ENCODE assay signal across 1 cellular context in genomic region chr21:45304161-45304830, GRCh38.
TF ChIP-seq lines count a peak whose summit lies in the region.

No MANE protein-coding gene starts in this region.

TF ChIP-seq in H1, 55 proteins besides CTCF, POLR2A, EP300 and RAD21:
- TF ChIP-seq SP2 (IDR thresholded peaks at IDR 0.05; ENCODE audit: low read length) = no peak
- no peak for TF ChIP-seq RXRA (IDR thresholded peaks at IDR 0.05; ENCODE audit: insufficient read depth, low read depth, low read length)
- TF ChIP-seq BCL11A (IDR thresholded peaks at IDR 0.05; ENCODE audit: low read depth in 2 of 2, low read length in 2 of 2) = no peak
- TF ChIP-seq, protein P1, sequence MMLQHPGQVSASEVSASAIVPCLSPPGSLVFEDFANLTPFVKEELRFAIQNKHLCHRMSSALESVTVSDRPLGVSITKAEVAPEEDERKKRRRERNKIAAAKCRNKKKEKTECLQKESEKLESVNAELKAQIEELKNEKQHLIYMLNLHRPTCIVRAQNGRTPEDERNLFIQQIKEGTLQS (IDR thresholded peaks at IDR 0.05; ENCODE audit: insufficient read depth, low read depth, low read length) = no peak
- TF ChIP-seq CEBPB (IDR thresholded peaks at IDR 0.05; ENCODE audit: low read depth, low read length) = no peak
- no peak for TF ChIP-seq ATF2 (IDR thresholded peaks at IDR 0.05; ENCODE audit: low read length)
- no peak for TF ChIP-seq NANOG (IDR thresholded peaks at IDR 0.05; ENCODE audit: insufficient read depth, low read depth, low read length, poor library complexity, severe bottlenecking)
- TF ChIP-seq, protein P2, sequence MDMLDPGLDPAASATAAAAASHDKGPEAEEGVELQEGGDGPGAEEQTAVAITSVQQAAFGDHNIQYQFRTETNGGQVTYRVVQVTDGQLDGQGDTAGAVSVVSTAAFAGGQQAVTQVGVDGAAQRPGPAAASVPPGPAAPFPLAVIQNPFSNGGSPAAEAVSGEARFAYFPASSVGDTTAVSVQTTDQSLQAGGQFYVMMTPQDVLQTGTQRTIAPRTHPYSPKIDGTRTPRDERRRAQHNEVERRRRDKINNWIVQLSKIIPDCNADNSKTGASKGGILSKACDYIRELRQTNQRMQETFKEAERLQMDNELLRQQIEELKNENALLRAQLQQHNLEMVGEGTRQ (IDR thresholded peaks at IDR 0.05; ENCODE audit: low read length) = no peak
- no peak for TF ChIP-seq GABPA (IDR thresholded peaks at IDR 0.05; ENCODE audit: borderline replicate concordance, insufficient read depth, low read length)
- no peak for TF ChIP-seq ZNF274 (IDR thresholded peaks at IDR 0.05; ENCODE audit: borderline replicate concordance, extremely low read depth, low read length)
- no peak for TF ChIP-seq SIX5 (IDR thresholded peaks at IDR 0.05; ENCODE audit: low read depth, low read length)
- TF ChIP-seq CHD2 (IDR thresholded peaks at IDR 0.05; ENCODE audit: low read length) = no peak
- TF ChIP-seq SP4 (IDR thresholded peaks at IDR 0.05; ENCODE audit: low read length) = no peak
- no peak for TF ChIP-seq EGR1 (IDR thresholded peaks at IDR 0.05; ENCODE audit: borderline replicate concordance, low read depth, low read length)
- TF ChIP-seq HDAC2 (IDR thresholded peaks at IDR 0.05; ENCODE audit: borderline replicate concordance in 1 of 2, low read depth in 2 of 2, low read length in 2 of 2) = no peak
- TF ChIP-seq POLR2AphosphoS5 (IDR thresholded peaks at IDR 0.05; ENCODE audit: low read depth, low read length) = no peak
- TF ChIP-seq KDM1A (IDR thresholded peaks at IDR 0.05; ENCODE audit: borderline replicate concordance, low read length) = no peak
TF ChIP-seq in H1: peak in this region for 0.
